ENCODE assay signal across 22 cellular contexts in the genomic region with DNA sequence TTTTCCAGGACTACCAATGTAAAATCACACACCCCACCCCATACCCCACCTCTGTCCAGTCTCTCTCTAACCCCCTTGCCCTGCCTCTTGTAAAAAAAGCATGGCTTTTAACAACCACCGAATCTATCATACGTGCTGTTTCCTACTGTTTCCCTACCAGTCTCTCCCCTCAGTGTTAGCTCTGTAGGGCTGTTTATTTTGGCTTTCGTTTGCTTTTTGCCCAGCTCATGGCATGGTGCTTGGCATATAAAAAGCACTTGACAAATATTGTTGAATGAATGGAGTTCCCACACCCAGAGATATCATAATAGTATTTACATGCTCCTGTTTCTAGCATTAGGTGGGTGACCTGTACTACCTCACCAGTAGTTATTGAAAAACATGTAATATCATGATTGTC.
DNase-seq lines count a peak whose midpoint lies in the region; ATAC-seq, FAIRE-seq and TF ChIP-seq lines count a peak whose summit lies in the region.
"Had no signal": no experiment of that assay in that cellular context is flagged by ENCODE, and none has a peak within 500 bp of the region (broad histone marks: within the 10 kb centered on the region; RNA-seq: fewer than 3 reads in every experiment).

No MANE protein-coding gene starts in this region.

- no peak overlapping the region for H3K4me3 Mint-ChIP-seq in activated CD8-positive, alpha-beta T cell treated with anti-CD3 and anti-CD28 coated beads for 36 hours
- no peak overlapping the region for H3K4me3 Mint-ChIP-seq in activated CD8-positive, alpha-beta T cell treated with anti-CD3 and anti-CD28 coated beads, Interleukin-2, amount 10 ng/mL, durations not matched to agents 7 days and 5 days
- no peak overlapping the region for H3K4me3 Mint-ChIP-seq in dendritic cell treated with granulocyte-macrophage colony-stimulating factor and Interleukin-4, amounts not matched to agents 40 ng/mL and 50 ng/mL, for 4 days
- H3K4me3 Mint-ChIP-seq: activated CD4-positive, alpha-beta T cell treated with anti-CD3 and anti-CD28 coated beads, Interleukin-2, amount 10 ng/mL, durations not matched to agents 24 days and 14 days; activated CD8-positive, alpha-beta memory T cell treated with anti-CD3 and anti-CD28 coated beads, Interleukin-2, amount 10 ng/mL, durations not matched to agents 7 days and 5 days; T-helper 17 cell had no signal

- peaks cover 49% of the 10 kb centered on the region for H3K36me3 Mint-ChIP-seq in activated CD8-positive, alpha-beta T cell treated with anti-CD3 and anti-CD28 coated beads for 36 hours (ENCODE audit: low read depth)
- peaks cover 36% of the 10 kb centered on the region for H3K36me3 Mint-ChIP-seq in activated CD8-positive, alpha-beta T cell treated with anti-CD3 and anti-CD28 coated beads, Interleukin-2, amount 10 ng/mL, durations not matched to agents 7 days and 5 days (ENCODE audit: low read depth)
- peaks cover 84% of the 10 kb centered on the region for H3K36me3 Mint-ChIP-seq in dendritic cell treated with granulocyte-macrophage colony-stimulating factor and Interleukin-4, amounts not matched to agents 40 ng/mL and 50 ng/mL, for 4 days (ENCODE audit: low read depth)

- intact Hi-C loops in activated CD8-positive, alpha-beta T cell treated with anti-CD3 and anti-CD28 coated beads for 36 hours (cut with micrococcal nuclease) = no loop called here
- intact Hi-C loops in dendritic cell treated with granulocyte-macrophage colony-stimulating factor and Interleukin-4, amounts not matched to agents 40 ng/mL and 50 ng/mL, for 4 days (cut with micrococcal nuclease) = no loop called here

- peak overlapping the region; percentile 56 for H3K27ac Mint-ChIP-seq in activated CD8-positive, alpha-beta T cell treated with anti-CD3 and anti-CD28 coated beads for 36 hours
- H3K27ac Mint-ChIP-seq in activated CD8-positive, alpha-beta T cell treated with anti-CD3 and anti-CD28 coated beads, Interleukin-2, amount 10 ng/mL, durations not matched to agents 7 days and 5 days = no peak overlapping the region
- H3K27ac Mint-ChIP-seq in dendritic cell treated with granulocyte-macrophage colony-stimulating factor and Interleukin-4, amounts not matched to agents 40 ng/mL and 50 ng/mL, for 4 days = peak overlapping the region; percentile 68
- H3K27ac Mint-ChIP-seq: activated CD4-positive, alpha-beta T cell treated with anti-CD3 and anti-CD28 coated beads, Interleukin-2, amount 10 ng/mL, durations not matched to agents 24 days and 14 days; activated CD8-positive, alpha-beta memory T cell treated with anti-CD3 and anti-CD28 coated beads, Interleukin-2, amount 10 ng/mL, durations not matched to agents 7 days and 5 days; activated T-helper 2 cell treated with anti-CD3 and anti-CD28 coated beads, Interferon-gamma antibody, Interleukin-2, Interleukin-4, amounts not matched to agents 10 μg/mL and 5 μg/mL and 100 μg/mL, durations not matched to agents 14 hours and 24 hours and 36 hours; T-helper 17 cell had no signal

- no peak for FAIRE-seq in HTR-8/SVneo (lab: Jason Lieb, UNC)

- H3K27me3 Mint-ChIP-seq in activated CD8-positive, alpha-beta T cell treated with anti-CD3 and anti-CD28 coated beads for 36 hours = no peaks in the 10 kb centered on the region
- H3K27me3 Mint-ChIP-seq in activated CD8-positive, alpha-beta T cell treated with anti-CD3 and anti-CD28 coated beads, Interleukin-2, amount 10 ng/mL, durations not matched to agents 7 days and 5 days (ENCODE audit: low read depth) = no peaks in the 10 kb centered on the region
- H3K27me3 Mint-ChIP-seq in dendritic cell treated with granulocyte-macrophage colony-stimulating factor and Interleukin-4, amounts not matched to agents 40 ng/mL and 50 ng/mL, for 4 days = no peaks in the 10 kb centered on the region
- H3K27me3 Mint-ChIP-seq: activated CD4-positive, alpha-beta T cell treated with anti-CD3 and anti-CD28 coated beads, Interleukin-2, amount 10 ng/mL, durations not matched to agents 24 days and 14 days; activated CD8-positive, alpha-beta memory T cell treated with anti-CD3 and anti-CD28 coated beads, Interleukin-2, amount 10 ng/mL, durations not matched to agents 7 days and 5 days; T-helper 17 cell had no signal

- peaks cover 38% of the 10 kb centered on the region for H3K4me1 Mint-ChIP-seq in activated CD8-positive, alpha-beta T cell treated with anti-CD3 and anti-CD28 coated beads for 36 hours (ENCODE audit: low read depth)
- H3K4me1 Mint-ChIP-seq in activated CD8-positive, alpha-beta T cell treated with anti-CD3 and anti-CD28 coated beads, Interleukin-2, amount 10 ng/mL, durations not matched to agents 7 days and 5 days (ENCODE audit: low read depth) = peaks cover 4% of the 10 kb centered on the region
- H3K4me1 Mint-ChIP-seq in dendritic cell treated with granulocyte-macrophage colony-stimulating factor and Interleukin-4, amounts not matched to agents 40 ng/mL and 50 ng/mL, for 4 days (ENCODE audit: low read depth) = peaks cover 35% of the 10 kb centered on the region

- CTCF ChIA-PET in activated CD8-positive, alpha-beta T cell treated with anti-CD3 and anti-CD28 coated beads for 36 hours (lab: Charles Lee) = interaction anchor here (0.8 to 1.5 kb wide), 2 partner anchors 25 to 29 kb away, joined by 3 to 5 read pairs; no protein-coding TSS in a partner anchor
- CTCF ChIA-PET in activated CD8-positive, alpha-beta T cell treated with anti-CD3 and anti-CD28 coated beads, Interleukin-2, amount 10 ng/mL, durations not matched to agents 7 days and 5 days (lab: Charles Lee) = interaction anchor here (1.5 kb wide), 1 partner anchor 33 kb away, joined by 3 read pairs; no protein-coding TSS in a partner anchor

- no peak for DNase-seq in activated CD8-positive, alpha-beta T cell treated with anti-CD3 and anti-CD28 coated beads for 36 hours
- DNase-seq in activated CD8-positive, alpha-beta T cell treated with anti-CD3 and anti-CD28 coated beads, Interleukin-2, amount 10 ng/mL, durations not matched to agents 7 days and 5 days = no peak
- DNase-seq in NCI-H345 (lab: John Stamatoyannopoulos, UW) (peak; percentile 60), NCI-H2171 treated with DMSO at 0.1 percent for 48 hours (lab: John Stamatoyannopoulos, UW) (no peak), HTR-8/SVneo (ENCODE audit: insufficient read length, low spot score) (no peak)
- DNase-seq: ACHN; activated CD4-positive, alpha-beta T cell treated with anti-CD3 and anti-CD28 coated beads, Interleukin-2, amount 10 ng/mL, durations not matched to agents 24 days and 14 days; activated CD8-positive, alpha-beta memory T cell treated with anti-CD3 and anti-CD28 coated beads, Interleukin-2, amount 10 ng/mL, durations not matched to agents 7 days and 5 days; body of pancreas; Calu3; effector CD4-positive, alpha-beta T cell; kidney glomerular epithelial cell; NCI-H2107; NCI-H526; SK-N-SH; stimulated activated naive CD8-positive, alpha-beta T cell treated with anti-CD3 and anti-CD28 coated beads, Interleukin-15, Interleukin-2, amounts not matched to agents 100 U/mL and 50 U/mL, for 24 hours; T-helper 17 cell had no signal

- POLR2A ChIA-PET in activated CD8-positive, alpha-beta T cell treated with anti-CD3 and anti-CD28 coated beads for 36 hours (lab: Charles Lee) = interaction anchor here (1.2 kb wide), 1 partner anchor 25 kb away, joined by 3 read pairs; no protein-coding TSS in a partner anchor
- POLR2A ChIA-PET in activated CD8-positive, alpha-beta T cell treated with anti-CD3 and anti-CD28 coated beads, Interleukin-2, amount 10 ng/mL, durations not matched to agents 7 days and 5 days (lab: Charles Lee) = no interaction called here

- no peak for TF ChIP-seq CTCF in activated CD8-positive, alpha-beta T cell treated with anti-CD3 and anti-CD28 coated beads for 36 hours (IDR thresholded peaks at IDR 0.05)

- no peak for ATAC-seq in activated CD8-positive, alpha-beta T cell treated with anti-CD3 and anti-CD28 coated beads for 36 hours
- ATAC-seq in activated CD8-positive, alpha-beta T cell treated with anti-CD3 and anti-CD28 coated beads, Interleukin-2, amount 10 ng/mL, durations not matched to agents 7 days and 5 days = no peak
- ATAC-seq in GM18498 (IDR thresholded peaks at IDR 0.05; ENCODE audit: unreplicated experiment) (peak; percentile 6), GM18873 (IDR thresholded peaks at IDR 0.05; ENCODE audit: low FRiP score, unreplicated experiment) (no peak)
- ATAC-seq: activated CD8-positive, alpha-beta memory T cell treated with anti-CD3 and anti-CD28 coated beads, Interleukin-2, amount 10 ng/mL, durations not matched to agents 7 days and 5 days; body of pancreas; sciatic nerve; T-helper 17 cell had no signal

- H3K9me3 Mint-ChIP-seq in activated CD8-positive, alpha-beta T cell treated with anti-CD3 and anti-CD28 coated beads for 36 hours = peaks cover 7% of the 10 kb centered on the region
- H3K9me3 Mint-ChIP-seq in activated CD8-positive, alpha-beta T cell treated with anti-CD3 and anti-CD28 coated beads, Interleukin-2, amount 10 ng/mL, durations not matched to agents 7 days and 5 days (ENCODE audit: insufficient read depth) = no peaks in the 10 kb centered on the region
- no peaks in the 10 kb centered on the region for H3K9me3 Mint-ChIP-seq in dendritic cell treated with granulocyte-macrophage colony-stimulating factor and Interleukin-4, amounts not matched to agents 40 ng/mL and 50 ng/mL, for 4 days
